In genomic region chr3:52056968-52057805, GRCh38 we compare ENCODE assay signal across 8 cellular contexts. TPM values are rescaled to one million over a fixed set of nuclear protein-coding genes. Genes with fewer than 3 reads are reported as not detected.
DNase-seq lines count a peak whose midpoint lies in the region; ATAC-seq lines count a peak whose summit lies in the region.

No MANE protein-coding gene starts in this region.

- peak overlapping the region; percentile 74 for H3K4me3 Mint-ChIP-seq in dendritic cell treated with granulocyte-macrophage colony-stimulating factor and Interleukin-4, amounts not matched to agents 40 ng/mL and 50 ng/mL, for 4 days

- peak; percentile 68 for ATAC-seq in GM19397 (IDR thresholded peaks at IDR 0.05; ENCODE audit: unreplicated experiment)
- peak; percentile 73 for ATAC-seq in HG03565 (IDR thresholded peaks at IDR 0.05; ENCODE audit: unreplicated experiment)
- ATAC-seq in left lobe of liver, result peak; percentile 88

- H3K36me3 Mint-ChIP-seq in dendritic cell treated with granulocyte-macrophage colony-stimulating factor and Interleukin-4, amounts not matched to agents 40 ng/mL and 50 ng/mL, for 4 days (ENCODE audit: low read depth), result peaks cover 38% of the 10 kb centered on the region

- intact Hi-C loops in dendritic cell treated with granulocyte-macrophage colony-stimulating factor and Interleukin-4, amounts not matched to agents 40 ng/mL and 50 ng/mL, for 4 days (cut with micrococcal nuclease), result loop anchor here (5.0 kb wide), 1 partner anchor 115 kb away; the partner anchor contains the start of genes PARP3 and RRP9

- H3K9me3 Mint-ChIP-seq in dendritic cell treated with granulocyte-macrophage colony-stimulating factor and Interleukin-4, amounts not matched to agents 40 ng/mL and 50 ng/mL, for 4 days, result no peaks in the 10 kb centered on the region

- H3K27me3 Mint-ChIP-seq in dendritic cell treated with granulocyte-macrophage colony-stimulating factor and Interleukin-4, amounts not matched to agents 40 ng/mL and 50 ng/mL, for 4 days, result peaks cover 3% of the 10 kb centered on the region

- DNase-seq in CD1c-positive myeloid dendritic cell (ENCODE audit: extremely low spot score) (peak; percentile 100), NCI-H748 treated with DMSO at 0.1 percent for 48 hours (lab: John Stamatoyannopoulos, UW) (peak; percentile 94), left lobe of liver (ENCODE audit: low spot score) (peak; percentile 100)
- DNase-seq in activated CD4-positive, alpha-beta T cell treated with anti-CD3 and anti-CD28 coated beads, Interleukin-2, amount 50 U/mL, for 4 hours, result peak; percentile 99 to 100
- DNase-seq in stimulated activated CD4-positive, alpha-beta T cell treated with anti-CD3 and anti-CD28 coated beads, Interleukin-2, amount 100 ng/mL, for 24 hours, result peak; percentile 99

- peak overlapping the region; percentile 95 for H3K27ac Mint-ChIP-seq in dendritic cell treated with granulocyte-macrophage colony-stimulating factor and Interleukin-4, amounts not matched to agents 40 ng/mL and 50 ng/mL, for 4 days

- peaks cover 78% of the 10 kb centered on the region for H3K4me1 Mint-ChIP-seq in dendritic cell treated with granulocyte-macrophage colony-stimulating factor and Interleukin-4, amounts not matched to agents 40 ng/mL and 50 ng/mL, for 4 days (ENCODE audit: low read depth)

RNA-seq across cellular contexts. Expression of gene DUSP7, which starts 0.8 kb away (rescaled TPM):
- total RNA-seq in left lobe of liver, result 4.3 TPM

Comparison
In these comparisons a context has a peak if more than half of its experiments do, and no peak if none do; other contexts are left out.
1. Peak in every context shown above with its lines: DNase-seq and ATAC-seq.